ENCODE assay signal across 1 cellular context in the genomic region with DNA sequence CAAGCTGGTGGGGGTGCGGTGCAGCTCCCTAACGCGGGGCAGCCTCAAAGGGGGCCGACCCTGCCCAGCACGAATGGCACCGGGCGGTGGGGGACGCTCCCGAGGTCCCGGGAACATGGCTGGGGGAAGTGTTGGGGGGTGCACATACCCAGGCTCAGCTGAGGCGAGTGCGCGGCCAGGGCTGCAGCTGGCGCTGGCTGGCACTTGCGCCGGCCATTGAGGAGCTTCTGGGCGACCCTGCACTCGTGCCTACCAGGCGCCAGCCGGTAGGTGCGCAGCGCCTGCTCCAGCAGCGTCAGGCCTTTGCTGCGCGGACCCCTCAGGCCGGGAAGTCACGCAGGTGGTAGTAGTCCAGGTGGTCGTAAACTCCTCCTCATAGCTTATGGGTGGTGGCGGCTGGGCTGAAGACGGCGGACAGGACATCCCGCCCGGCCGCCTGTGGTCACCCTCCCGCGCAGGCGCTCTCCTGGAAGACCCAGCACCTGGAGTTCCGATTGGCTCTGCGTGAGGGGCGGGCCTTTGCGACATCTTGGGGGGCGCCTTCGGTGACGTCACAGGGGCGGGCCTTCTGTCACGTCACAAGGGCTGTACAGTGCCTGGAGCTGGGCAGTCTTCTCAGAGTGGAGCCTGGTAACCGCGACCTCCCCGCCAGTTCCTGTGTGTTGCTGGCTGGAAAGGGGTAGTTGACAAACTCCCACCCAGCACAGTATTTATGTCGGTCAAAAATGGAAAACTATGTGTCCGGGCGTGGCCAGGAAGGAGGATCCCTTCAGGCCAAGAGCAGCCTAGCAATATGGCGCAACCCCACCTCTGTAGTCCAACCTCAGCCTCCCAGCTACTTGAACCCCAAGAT.
TF ChIP-seq lines count a peak whose summit lies in the region.
"Not testable (repeated sequence)": the region's sequence is repeated elsewhere in the genome, so short reads cannot be mapped to it uniquely, and the experiment has no call there.

No MANE protein-coding gene starts in this region.

TF ChIP-seq in HepG2, 621 proteins besides CTCF, POLR2A, EP300 and RAD21 (continued from another document and continues in another):
- TF ChIP-seq, protein P1, sequence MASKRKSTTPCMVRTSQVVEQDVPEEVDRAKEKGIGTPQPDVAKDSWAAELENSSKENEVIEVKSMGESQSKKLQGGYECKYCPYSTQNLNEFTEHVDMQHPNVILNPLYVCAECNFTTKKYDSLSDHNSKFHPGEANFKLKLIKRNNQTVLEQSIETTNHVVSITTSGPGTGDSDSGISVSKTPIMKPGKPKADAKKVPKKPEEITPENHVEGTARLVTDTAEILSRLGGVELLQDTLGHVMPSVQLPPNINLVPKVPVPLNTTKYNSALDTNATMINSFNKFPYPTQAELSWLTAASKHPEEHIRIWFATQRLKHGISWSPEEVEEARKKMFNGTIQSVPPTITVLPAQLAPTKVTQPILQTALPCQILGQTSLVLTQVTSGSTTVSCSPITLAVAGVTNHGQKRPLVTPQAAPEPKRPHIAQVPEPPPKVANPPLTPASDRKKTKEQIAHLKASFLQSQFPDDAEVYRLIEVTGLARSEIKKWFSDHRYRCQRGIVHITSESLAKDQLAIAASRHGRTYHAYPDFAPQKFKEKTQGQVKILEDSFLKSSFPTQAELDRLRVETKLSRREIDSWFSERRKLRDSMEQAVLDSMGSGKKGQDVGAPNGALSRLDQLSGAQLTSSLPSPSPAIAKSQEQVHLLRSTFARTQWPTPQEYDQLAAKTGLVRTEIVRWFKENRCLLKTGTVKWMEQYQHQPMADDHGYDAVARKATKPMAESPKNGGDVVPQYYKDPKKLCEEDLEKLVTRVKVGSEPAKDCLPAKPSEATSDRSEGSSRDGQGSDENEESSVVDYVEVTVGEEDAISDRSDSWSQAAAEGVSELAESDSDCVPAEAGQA (IDR thresholded peaks at IDR 0.05; ENCODE audit: low read depth) = 0 out of 2 replicates have a peak, but pooled peaks have one; percentile 35
- TF ChIP-seq, protein P1 (CRISPR knock-in tag; IDR thresholded peaks at IDR 0.05; ENCODE audit: borderline replicate concordance) = not testable (repeated sequence)
- TF ChIP-seq POLR2G (IDR thresholded peaks at IDR 0.05; ENCODE audit: low read depth, low read length) (peak; percentile 65), KDM2A (CRISPR knock-in tag; IDR thresholded peaks at IDR 0.05; ENCODE audit: borderline replicate concordance, low read depth) (peak; percentile 86; the same call in 1 of the 2 replicates), CREM (IDR thresholded peaks at IDR 0.05) (peak; percentile 89), KAT8 (CRISPR knock-in tag; IDR thresholded peaks at IDR 0.05) (peak; percentile 60), TAF1 (CRISPR knock-in tag; IDR thresholded peaks at IDR 0.05) (peak; percentile 83), ZNF883 (CRISPR knock-in tag; IDR thresholded peaks at IDR 0.05; ENCODE audit: not compliant biosample characterization) (peak; percentile 65), ATF1 (CRISPR knock-in tag; IDR thresholded peaks at IDR 0.05) (peak; percentile 88), CEBPG (CRISPR knock-in tag; IDR thresholded peaks at IDR 0.05) (0 out of 2 replicates have a peak, but pooled peaks have one; percentile 14), ZNF501 (CRISPR knock-in tag; IDR thresholded peaks at IDR 0.05) (peak; percentile 36; the same call in 1 of the 2 replicates), CBX5 (CRISPR knock-in tag; IDR thresholded peaks at IDR 0.05; ENCODE audit: borderline replicate concordance) (peak; percentile 34; the same call in 1 of the 2 replicates), KMT2A (CRISPR knock-in tag; IDR thresholded peaks at IDR 0.05) (peak; percentile 60; the same call in 1 of the 2 replicates), ZBTB38 (CRISPR knock-in tag; IDR thresholded peaks at IDR 0.05) (peak; percentile 68; the same call in 1 of the 2 replicates), KAT7 (CRISPR knock-in tag; IDR thresholded peaks at IDR 0.05; ENCODE audit: borderline replicate concordance) (peak; percentile 61; the same call in 1 of the 2 replicates), MED1 (CRISPR knock-in tag; IDR thresholded peaks at IDR 0.05) (peak; percentile 42; the same call in 1 of the 2 replicates), SPEN (CRISPR knock-in tag; IDR thresholded peaks at IDR 0.05; ENCODE audit: low read depth) (peak; percentile 54; the same call in 1 of the 2 replicates), TBX2 (CRISPR knock-in tag; IDR thresholded peaks at IDR 0.05; ENCODE audit: borderline replicate concordance) (peak; percentile 52; the same call in 1 of the 2 replicates), ZNF891 (CRISPR knock-in tag; IDR thresholded peaks at IDR 0.05) (peak; percentile 71), RFX5 (IDR thresholded peaks at IDR 0.05; ENCODE audit: low read depth, low read length) (peak; percentile 25; the same call in 1 of the 2 replicates), SAP130 (CRISPR knock-in tag; IDR thresholded peaks at IDR 0.05; ENCODE audit: low read depth) (peak; percentile 78), PHF8 (CRISPR knock-in tag; IDR thresholded peaks at IDR 0.05) (peak; percentile 81)
- not testable (repeated sequence) for TF ChIP-seq CREM (CRISPR knock-in tag; IDR thresholded peaks at IDR 0.05)
- TF ChIP-seq, protein P2, sequence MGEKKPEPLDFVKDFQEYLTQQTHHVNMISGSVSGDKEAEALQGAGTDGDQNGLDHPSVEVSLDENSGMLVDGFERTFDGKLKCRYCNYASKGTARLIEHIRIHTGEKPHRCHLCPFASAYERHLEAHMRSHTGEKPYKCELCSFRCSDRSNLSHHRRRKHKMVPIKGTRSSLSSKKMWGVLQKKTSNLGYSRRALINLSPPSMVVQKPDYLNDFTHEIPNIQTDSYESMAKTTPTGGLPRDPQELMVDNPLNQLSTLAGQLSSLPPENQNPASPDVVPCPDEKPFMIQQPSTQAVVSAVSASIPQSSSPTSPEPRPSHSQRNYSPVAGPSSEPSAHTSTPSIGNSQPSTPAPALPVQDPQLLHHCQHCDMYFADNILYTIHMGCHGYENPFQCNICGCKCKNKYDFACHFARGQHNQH (CRISPR knock-in tag; IDR thresholded peaks at IDR 0.05) = peak; percentile 50; the same call in 1 of the 2 replicates
- TF ChIP-seq, protein P3, sequence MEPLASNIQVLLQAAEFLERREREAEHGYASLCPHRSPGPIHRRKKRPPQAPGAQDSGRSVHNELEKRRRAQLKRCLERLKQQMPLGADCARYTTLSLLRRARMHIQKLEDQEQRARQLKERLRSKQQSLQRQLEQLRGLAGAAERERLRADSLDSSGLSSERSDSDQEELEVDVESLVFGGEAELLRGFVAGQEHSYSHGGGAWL (CRISPR knock-in tag; IDR thresholded peaks at IDR 0.05) = peak; percentile 42; the same call in 1 of the 2 replicates
- TF ChIP-seq, protein P4, sequence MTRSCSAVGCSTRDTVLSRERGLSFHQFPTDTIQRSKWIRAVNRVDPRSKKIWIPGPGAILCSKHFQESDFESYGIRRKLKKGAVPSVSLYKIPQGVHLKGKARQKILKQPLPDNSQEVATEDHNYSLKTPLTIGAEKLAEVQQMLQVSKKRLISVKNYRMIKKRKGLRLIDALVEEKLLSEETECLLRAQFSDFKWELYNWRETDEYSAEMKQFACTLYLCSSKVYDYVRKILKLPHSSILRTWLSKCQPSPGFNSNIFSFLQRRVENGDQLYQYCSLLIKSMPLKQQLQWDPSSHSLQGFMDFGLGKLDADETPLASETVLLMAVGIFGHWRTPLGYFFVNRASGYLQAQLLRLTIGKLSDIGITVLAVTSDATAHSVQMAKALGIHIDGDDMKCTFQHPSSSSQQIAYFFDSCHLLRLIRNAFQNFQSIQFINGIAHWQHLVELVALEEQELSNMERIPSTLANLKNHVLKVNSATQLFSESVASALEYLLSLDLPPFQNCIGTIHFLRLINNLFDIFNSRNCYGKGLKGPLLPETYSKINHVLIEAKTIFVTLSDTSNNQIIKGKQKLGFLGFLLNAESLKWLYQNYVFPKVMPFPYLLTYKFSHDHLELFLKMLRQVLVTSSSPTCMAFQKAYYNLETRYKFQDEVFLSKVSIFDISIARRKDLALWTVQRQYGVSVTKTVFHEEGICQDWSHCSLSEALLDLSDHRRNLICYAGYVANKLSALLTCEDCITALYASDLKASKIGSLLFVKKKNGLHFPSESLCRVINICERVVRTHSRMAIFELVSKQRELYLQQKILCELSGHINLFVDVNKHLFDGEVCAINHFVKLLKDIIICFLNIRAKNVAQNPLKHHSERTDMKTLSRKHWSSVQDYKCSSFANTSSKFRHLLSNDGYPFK (CRISPR knock-in tag; IDR thresholded peaks at IDR 0.05; ENCODE audit: borderline replicate concordance) = peak; percentile 46; the same call in 1 of the 2 replicates
- TF ChIP-seq, protein P5, sequence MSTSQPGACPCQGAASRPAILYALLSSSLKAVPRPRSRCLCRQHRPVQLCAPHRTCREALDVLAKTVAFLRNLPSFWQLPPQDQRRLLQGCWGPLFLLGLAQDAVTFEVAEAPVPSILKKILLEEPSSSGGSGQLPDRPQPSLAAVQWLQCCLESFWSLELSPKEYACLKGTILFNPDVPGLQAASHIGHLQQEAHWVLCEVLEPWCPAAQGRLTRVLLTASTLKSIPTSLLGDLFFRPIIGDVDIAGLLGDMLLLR (CRISPR knock-in tag; IDR thresholded peaks at IDR 0.05) = peak; percentile 82
- TF ChIP-seq, protein P6, sequence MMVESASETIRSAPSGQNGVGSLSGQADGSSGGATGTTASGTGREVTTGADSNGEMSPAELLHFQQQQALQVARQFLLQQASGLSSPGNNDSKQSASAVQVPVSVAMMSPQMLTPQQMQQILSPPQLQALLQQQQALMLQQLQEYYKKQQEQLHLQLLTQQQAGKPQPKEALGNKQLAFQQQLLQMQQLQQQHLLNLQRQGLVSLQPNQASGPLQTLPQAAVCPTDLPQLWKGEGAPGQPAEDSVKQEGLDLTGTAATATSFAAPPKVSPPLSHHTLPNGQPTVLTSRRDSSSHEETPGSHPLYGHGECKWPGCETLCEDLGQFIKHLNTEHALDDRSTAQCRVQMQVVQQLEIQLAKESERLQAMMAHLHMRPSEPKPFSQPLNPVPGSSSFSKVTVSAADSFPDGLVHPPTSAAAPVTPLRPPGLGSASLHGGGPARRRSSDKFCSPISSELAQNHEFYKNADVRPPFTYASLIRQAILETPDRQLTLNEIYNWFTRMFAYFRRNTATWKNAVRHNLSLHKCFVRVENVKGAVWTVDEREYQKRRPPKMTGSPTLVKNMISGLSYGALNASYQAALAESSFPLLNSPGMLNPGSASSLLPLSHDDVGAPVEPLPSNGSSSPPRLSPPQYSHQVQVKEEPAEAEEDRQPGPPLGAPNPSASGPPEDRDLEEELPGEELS (CRISPR knock-in tag; IDR thresholded peaks at IDR 0.05) = 0 out of 2 replicates have a peak, but pooled peaks have one; percentile 29
- TF ChIP-seq, protein P7, sequence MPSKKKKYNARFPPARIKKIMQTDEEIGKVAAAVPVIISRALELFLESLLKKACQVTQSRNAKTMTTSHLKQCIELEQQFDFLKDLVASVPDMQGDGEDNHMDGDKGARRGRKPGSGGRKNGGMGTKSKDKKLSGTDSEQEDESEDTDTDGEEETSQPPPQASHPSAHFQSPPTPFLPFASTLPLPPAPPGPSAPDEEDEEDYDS (CRISPR knock-in tag; IDR thresholded peaks at IDR 0.05) = peak; percentile 63; the same call in 1 of the 2 replicates
- TF ChIP-seq, protein P8, sequence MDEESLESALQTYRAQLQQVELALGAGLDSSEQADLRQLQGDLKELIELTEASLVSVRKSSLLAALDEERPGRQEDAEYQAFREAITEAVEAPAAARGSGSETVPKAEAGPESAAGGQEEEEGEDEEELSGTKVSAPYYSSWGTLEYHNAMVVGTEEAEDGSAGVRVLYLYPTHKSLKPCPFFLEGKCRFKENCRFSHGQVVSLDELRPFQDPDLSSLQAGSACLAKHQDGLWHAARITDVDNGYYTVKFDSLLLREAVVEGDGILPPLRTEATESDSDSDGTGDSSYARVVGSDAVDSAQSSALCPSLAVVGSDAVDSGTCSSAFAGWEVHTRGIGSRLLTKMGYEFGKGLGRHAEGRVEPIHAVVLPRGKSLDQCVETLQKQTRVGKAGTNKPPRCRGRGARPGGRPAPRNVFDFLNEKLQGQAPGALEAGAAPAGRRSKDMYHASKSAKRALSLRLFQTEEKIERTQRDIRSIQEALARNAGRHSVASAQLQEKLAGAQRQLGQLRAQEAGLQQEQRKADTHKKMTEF (CRISPR knock-in tag; IDR thresholded peaks at IDR 0.05) = peak; percentile 25; the same call in 1 of the 2 replicates
- TF ChIP-seq, protein P9, sequence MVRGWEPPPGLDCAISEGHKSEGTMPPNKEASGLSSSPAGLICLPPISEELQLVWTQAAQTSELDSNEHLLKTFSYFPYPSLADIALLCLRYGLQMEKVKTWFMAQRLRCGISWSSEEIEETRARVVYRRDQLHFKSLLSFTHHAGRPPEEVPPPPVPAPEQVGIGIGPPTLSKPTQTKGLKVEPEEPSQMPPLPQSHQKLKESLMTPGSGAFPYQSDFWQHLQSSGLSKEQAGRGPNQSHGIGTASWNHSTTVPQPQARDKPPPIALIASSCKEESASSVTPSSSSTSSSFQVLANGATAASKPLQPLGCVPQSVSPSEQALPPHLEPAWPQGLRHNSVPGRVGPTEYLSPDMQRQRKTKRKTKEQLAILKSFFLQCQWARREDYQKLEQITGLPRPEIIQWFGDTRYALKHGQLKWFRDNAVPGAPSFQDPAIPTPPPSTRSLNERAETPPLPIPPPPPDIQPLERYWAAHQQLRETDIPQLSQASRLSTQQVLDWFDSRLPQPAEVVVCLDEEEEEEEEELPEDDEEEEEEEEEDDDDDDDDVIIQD (CRISPR knock-in tag; IDR thresholded peaks at IDR 0.05; ENCODE audit: low read depth) = 0 out of 2 replicates have a peak, but pooled peaks have one; percentile 6
- TF ChIP-seq, protein P10, sequence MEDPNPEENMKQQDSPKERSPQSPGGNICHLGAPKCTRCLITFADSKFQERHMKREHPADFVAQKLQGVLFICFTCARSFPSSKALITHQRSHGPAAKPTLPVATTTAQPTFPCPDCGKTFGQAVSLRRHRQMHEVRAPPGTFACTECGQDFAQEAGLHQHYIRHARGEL (CRISPR knock-in tag; IDR thresholded peaks at IDR 0.05) = 0 out of 2 replicates have a peak, but pooled peaks have one; percentile 39
